Comparison of ENCODE assay signal across 9 cellular contexts in the genomic region with DNA sequence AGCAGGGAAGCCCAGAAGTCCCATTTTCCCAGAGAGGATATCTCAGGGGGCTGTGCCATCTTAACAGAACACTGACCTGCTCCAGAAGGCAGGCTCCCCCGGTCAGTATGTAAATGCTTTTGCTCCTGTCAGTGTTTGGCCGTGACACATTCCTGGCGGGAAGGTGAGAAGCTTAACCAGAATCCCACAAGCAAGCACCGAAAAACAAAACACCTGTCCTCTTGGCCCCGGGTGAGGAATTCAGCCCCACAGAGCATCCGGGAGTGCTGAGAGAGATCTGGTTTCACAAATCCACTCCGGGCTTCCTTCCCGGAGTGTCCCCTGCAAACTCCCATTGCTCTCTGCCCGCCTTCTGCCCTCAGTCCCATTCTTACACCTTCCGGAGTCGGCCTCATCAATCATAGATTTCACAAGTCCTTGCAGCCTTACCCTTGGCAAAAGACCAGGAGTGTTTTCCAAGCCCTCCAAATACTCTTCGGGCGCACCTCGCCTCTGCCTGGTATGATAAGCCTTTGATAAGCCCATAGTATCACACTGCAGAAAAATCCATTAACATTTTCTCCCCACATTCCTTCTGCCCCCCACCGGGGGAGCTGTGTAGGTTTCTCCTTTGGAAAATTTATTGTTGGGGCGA. TPM values are rescaled to one million over a fixed set of nuclear protein-coding genes. Genes with fewer than 3 reads are reported as not detected.
A peak's percentile ranks its signal among the peaks of the same experiment; 100 is the strongest.
DNase-seq lines count a peak whose midpoint lies in the region; ATAC-seq, FAIRE-seq and TF ChIP-seq lines count a peak whose summit lies in the region.
"Had no signal": no experiment of that assay in that cellular context is flagged by ENCODE, and none has a peak within 500 bp of the region (broad histone marks: within the 10 kb centered on the region; RNA-seq: fewer than 3 reads in every experiment).

No MANE protein-coding gene starts in this region.

- no peak overlapping the region for H3K4me3 Mint-ChIP-seq in activated T-cell treated with anti-CD3 and anti-CD28 coated beads, Interleukin-2, amount 50 U/mL, for 72 hours

- in situ Hi-C loops in GM12878 (cut with MboI) = no loop called here

- H3K4me1 Mint-ChIP-seq in activated T-cell treated with anti-CD3 and anti-CD28 coated beads, Interleukin-2, amount 50 U/mL, for 72 hours (ENCODE audit: low read depth) = peaks cover 53% of the 10 kb centered on the region

- CTCF ChIA-PET in GM12878 (lab: Yijun Ruan, JAX) = interaction anchor here (1.7 kb wide), 1 partner anchor 13 kb away, joined by 3 read pairs; no protein-coding TSS in a partner anchor

- no peak overlapping the region for H3K4me2 ChIP-seq in GM12878 (ENCODE audit: control insufficient read depth, insufficient read depth)

- ATAC-seq in activated T-cell treated with anti-CD3 and anti-CD28 coated beads, Interleukin-2, amount 50 U/mL, for 72 hours (replicated peaks in 1 of 2) = no peak
- no peak for ATAC-seq in GM12878
- peak; percentile 22 for ATAC-seq in lung (ENCODE audit: insufficient read depth, low FRiP score)
- ATAC-seq in HG02678 (IDR thresholded peaks at IDR 0.05; ENCODE audit: unreplicated experiment) = no peak

- H3K4me1 ChIP-seq in GM12878 (ENCODE audit: control insufficient read depth, insufficient read depth, low read length) (peaks cover 29% of the 10 kb centered on the region), lung (ENCODE audit: control insufficient read depth in 2 of 2, insufficient read depth in 2 of 2, low read length in 2 of 2) (peaks cover 0 to 18% of the 10 kb centered on the region in 2 donors), tibial nerve (peaks cover 0 to 73% (median 31%) of the 10 kb centered on the region in 4 donors)

- peaks cover 5% of the 10 kb centered on the region for H4K20me1 ChIP-seq in GM12878 (ENCODE audit: control insufficient read depth, insufficient read depth)

- SMC1A ChIA-PET in GM12878 (lab: Charles Lee; ENCODE audit: uncharacterized antibody, unreplicated experiment) = interaction anchor here (0.7 kb wide), 1 partner anchor 55 kb away, joined by 3 read pairs; a partner anchor contains a TSS

- DNase-seq in activated T-cell treated with anti-CD3 and anti-CD28 coated beads, Interleukin-2, amount 50 U/mL, for 72 hours = no peak
- DNase-seq in activated T-cell treated with anti-CD3 and anti-CD28 coated beads for 4 hours = no peak
- no peak for DNase-seq in GM12878 (ENCODE audit: low read depth, low spot score)
- DNase-seq in lung (ENCODE audit: low spot score) = peak; percentile 82
- DNase-seq in tibial nerve (ENCODE audit: low spot score in 2 of 2) = no peak
- DNase-seq in stimulated activated naive CD4-positive, alpha-beta T cell treated with Interleukin-2 at 50 U/mL for 16 hours (lab: John Stamatoyannopoulos, UW) = no peak
- DNase-seq in NCI-H1694 (lab: John Stamatoyannopoulos, UW) = no peak
- DNase-seq: stimulated activated CD8-positive, alpha-beta memory T cell treated with anti-CD3 and anti-CD28 coated beads, Interleukin-4, amount 100 ng/mL, for 48 hours had no signal

- POLR2A ChIA-PET in GM12878 (lab: Charles Lee) = interaction anchor here (0.6 to 0.8 kb wide), 2 partner anchors 11 to 59 kb away, joined by 3 read pairs; no protein-coding TSS in a partner anchor

- no peak overlapping the region for H3K27ac ChIP-seq in GM12878 (ENCODE audit: control insufficient read depth, insufficient read depth)
- peak overlapping the region in 1 of 2 donors; percentile 91 for H3K27ac ChIP-seq in lung (ENCODE audit: low read depth in 1 of 2, low read length in 1 of 2)
- peak overlapping the region; percentile 52 to 77 (median 65) for H3K27ac ChIP-seq in tibial nerve

- peaks cover 31% of the 10 kb centered on the region for H3K79me2 ChIP-seq in GM12878 (ENCODE audit: control insufficient read depth, insufficient read depth, low read length)

- 98% methylated on average over 14 of the region's 16 CpGs for WGBS in GM12878 (ENCODE audit: insufficient coverage, insufficient replicate concordance, low lambda C conversion rate, missing lambda C conversion rate)
- 39 to 67% methylated on average over 16 of the region's 16 CpGs for WGBS in lung, 2 donors
- 46 to 54% methylated on average over 16 of the region's 16 CpGs for WGBS in tibial nerve, 2 donors

- H3K4me3 ChIP-seq in GM12878 (no peak overlapping the region), lung (no peak overlapping the region), tibial nerve (no peak overlapping the region)

- BruUV-seq in GM12878 (replicated peaks; lab: Mats Ljungman, UMichigan) = no TSS peak

- no peaks in the 10 kb centered on the region for H3K9me3 Mint-ChIP-seq in activated T-cell treated with anti-CD3 and anti-CD28 coated beads, Interleukin-2, amount 50 U/mL, for 72 hours

- RAD21 ChIA-PET in GM12878 (lab: Charles Lee; ENCODE audit: unreplicated experiment) = no interaction called here

- no peak overlapping the region for H3K9ac ChIP-seq in GM12878 (ENCODE audit: control insufficient read depth, insufficient read depth, low read length)

- H3K27me3 Mint-ChIP-seq in activated T-cell treated with anti-CD3 and anti-CD28 coated beads, Interleukin-2, amount 50 U/mL, for 72 hours (ENCODE audit: low read depth) = no peaks in the 10 kb centered on the region

- peaks cover 53 to 68% of the 10 kb centered on the region in 2 experiments for H3K36me3 ChIP-seq in GM12878 (ENCODE audit: control insufficient read depth in 2 of 2, insufficient read depth in 2 of 2, low read length in 1 of 2)
- peaks cover 22 to 72% of the 10 kb centered on the region in 2 donors for H3K36me3 ChIP-seq in lung (ENCODE audit: control insufficient read depth in 2 of 2, insufficient read depth in 2 of 2, low read length in 2 of 2)
- peaks cover 16 to 100% (median 57%) of the 10 kb centered on the region in 3 donors for H3K36me3 ChIP-seq in tibial nerve

- peak in 2 of 3 experiments; percentile 15 to 28; a peak in 1 of 6 replicates for TF ChIP-seq CTCF in GM12878 (IDR thresholded peaks at IDR 0.05 in 2 of 3, conservative IDR thresholded peaks at IDR 0.05 in 1 of 3; ENCODE audit: control insufficient read depth in 2 of 3, extremely low read depth in 1 of 3, insufficient read depth in 1 of 3, low read depth in 3 of 3, low read length in 3 of 3)
- no peak for TF ChIP-seq CTCF in lung (IDR thresholded peaks at IDR 0.05; ENCODE audit: control extremely low read depth, extremely low read depth)
- no peak for TF ChIP-seq CTCF in tibial nerve (IDR thresholded peaks at IDR 0.05)

- FAIRE-seq in GM12878 (lab: Jason Lieb, UNC) = no peak

- no peaks in the 10 kb centered on the region for H3K27me3 ChIP-seq in GM12878 (replicated peaks in 1 of 2; ENCODE audit: control insufficient read depth in 2 of 2, insufficient read depth in 2 of 2, low read length in 1 of 2)
- H3K27me3 ChIP-seq in lung (ENCODE audit: control insufficient read depth, insufficient read depth) = no peaks in the 10 kb centered on the region
- no peaks in the 10 kb centered on the region for H3K27me3 ChIP-seq in tibial nerve

- H3K27ac Mint-ChIP-seq in activated T-cell treated with anti-CD3 and anti-CD28 coated beads, Interleukin-2, amount 50 U/mL, for 72 hours = peak overlapping the region; percentile 70

- intact Hi-C loops in GM12878 (cut with micrococcal nuclease; ENCODE audit: unreplicated experiment) = no loop called here

- no peak for TF ChIP-seq RAD21 in GM12878 (IDR thresholded peaks at IDR 0.05; ENCODE audit: insufficient read depth, low read depth, low read length)

- H2AFZ ChIP-seq in GM12878 (ENCODE audit: control insufficient read depth, low read depth, low read length) = no peak overlapping the region

- TF ChIP-seq EP300 in GM12878 (IDR thresholded peaks at IDR 0.05; ENCODE audit: borderline replicate concordance in 1 of 2, control insufficient read depth in 1 of 2, low read depth in 2 of 2, low read length in 2 of 2) (no peak), tibial nerve (IDR thresholded peaks at IDR 0.05) (peak in 1 of 2 donors; percentile 40)

- H3K9me3 ChIP-seq in GM12878 (replicated peaks; ENCODE audit: control insufficient read depth, insufficient read depth, low read length) = no peaks in the 10 kb centered on the region
- no peaks in the 10 kb centered on the region for H3K9me3 ChIP-seq in lung (ENCODE audit: control insufficient read depth in 2 of 2, insufficient read depth in 1 of 2, low read length in 1 of 2)
- H3K9me3 ChIP-seq in tibial nerve = no peaks in the 10 kb centered on the region

- H3K36me3 Mint-ChIP-seq in activated T-cell treated with anti-CD3 and anti-CD28 coated beads, Interleukin-2, amount 50 U/mL, for 72 hours (ENCODE audit: insufficient read depth in 2 of 2) = peaks cover 34 to 59% of the 10 kb centered on the region in 2 donors

- no peak; the same call in 1 of the 2 replicates for TF ChIP-seq POLR2A in GM12878 (IDR thresholded peaks at IDR 0.05; ENCODE audit: low read depth, low read length)
- TF ChIP-seq POLR2A in tibial nerve (IDR thresholded peaks at IDR 0.05) = no peak

RNA-seq across cellular contexts. Expression of a gene that starts 12.2 kb away (rescaled TPM):
- 100 to 1,000 TPM; 427 to 456 TPM for total RNA-seq in activated T-cell treated with anti-CD3 and anti-CD28 coated beads, Interleukin-2, amount 50 U/mL, for 72 hours
- 161 and 178 TPM in 2 replicates for total RNA-seq in GM12878 (2013; cell fraction: nucleolus; rRNA removed)
- 413 and 473 TPM in 2 replicates for total RNA-seq in GM12878 (2014; rRNA removed)
- 513 and 542 TPM in 2 replicates for total RNA-seq in GM12878 (2014; rRNA removed; fragmentation: Illumina TruSeq; extraction: Trizol)
- total RNA-seq in GM12878 (2021) = 338 and 361 TPM in 2 replicates
- 212 TPM for polyA plus RNA-seq in GM12878 (2011; ENCODE audit: low read depth)
- 387 and 534 TPM in 2 replicates for polyA plus RNA-seq in GM12878 (2011; rRNA removed)
- polyA plus RNA-seq in GM12878 (2011; cell fraction: cytosol; rRNA removed) = 210 and 246 TPM in 2 replicates
- polyA plus RNA-seq in GM12878 (2011; cell fraction: nucleus; rRNA removed) = 84.6 and 156 TPM in 2 replicates
- 261 and 281 TPM in 2 replicates for polyA plus RNA-seq in GM12878 (2012)
- polyA plus RNA-seq in GM12878 (2014; fragmentation: Illumina TruSeq; extraction: Trizol) = 620 and 767 TPM in 2 replicates
- polyA plus RNA-seq in GM12878 (2014; fragmentation: Nextera tagmentation; extraction: Ambion mirVana) = 100 to 1,000 TPM; 183 to 194 TPM
- polyA plus RNA-seq in GM12878 (2014; rRNA removed) = 387 and 401 TPM in 2 replicates
- 100 to 1,000 TPM; 469 to 473 TPM for polyA plus RNA-seq in GM12878 (2016; fragmentation: Nextera tagmentation; extraction: Ambion mirVana)
- polyA minus RNA-seq in GM12878 (2011; rRNA and poly(A)+ RNA removed) = 142 and 153 TPM in 2 replicates
- polyA minus RNA-seq in GM12878 (2011; cell fraction: cytosol; rRNA and poly(A)+ RNA removed) = 99.6 and 122 TPM in 2 replicates
- 45.9 and 97.4 TPM in 2 replicates for polyA minus RNA-seq in GM12878 (2011; cell fraction: nucleus; rRNA and poly(A)+ RNA removed)
- 100 to 1,000 TPM; 382 to 385 TPM for total RNA-seq in lung
- 100 to 1,000 TPM; 274 to 438 TPM for polyA plus RNA-seq in lung
- 100 to 1,000 TPM; 471 to 530 (median 493) TPM for total RNA-seq in tibial nerve

RNA-seq across cellular contexts. Expression of a gene that starts 23.2 kb away (rescaled TPM):
- total RNA-seq in activated T-cell treated with anti-CD3 and anti-CD28 coated beads, Interleukin-2, amount 50 U/mL, for 72 hours = 10 to 100 TPM; 95.9 to 99.2 TPM
- 85.8 and 91.6 TPM in 2 replicates for total RNA-seq in GM12878 (2013; cell fraction: nucleolus; rRNA removed)
- total RNA-seq in GM12878 (2014; rRNA removed) (94.2 and 104 TPM in 2 replicates), GM12878 (2014; rRNA removed; fragmentation: Illumina TruSeq; extraction: Trizol) (233 and 239 TPM in 2 replicates), GM12878 (2021) (162 and 181 TPM in 2 replicates), lung (10 to 100 TPM; 69.3 to 71.4 TPM), tibial nerve (10 to 100 TPM; 27.3 to 42.9 (median 36.3) TPM)
- polyA plus RNA-seq in GM12878 (2011; ENCODE audit: low read depth) = 29.0 TPM
- polyA plus RNA-seq in GM12878 (2011; rRNA removed) (177 and 189 TPM in 2 replicates), GM12878 (2014; fragmentation: Illumina TruSeq; extraction: Trizol) (138 and 168 TPM in 2 replicates), GM12878 (2014; fragmentation: Nextera tagmentation; extraction: Ambion mirVana) (10 to 100 TPM; 23.9 to 39.1 TPM), GM12878 (2014; rRNA removed) (204 and 226 TPM in 2 replicates), GM12878 (2016; fragmentation: Nextera tagmentation; extraction: Ambion mirVana) (100 to 1,000 TPM; 308 to 314 TPM), lung (10 to 100 TPM; 32.2 to 51.4 TPM)
- 137 and 184 TPM in 2 replicates for polyA plus RNA-seq in GM12878 (2011; cell fraction: cytosol; rRNA removed)
- polyA plus RNA-seq in GM12878 (2011; cell fraction: nucleus; rRNA removed) = 94.2 and 96.1 TPM in 2 replicates
- polyA plus RNA-seq in GM12878 (2012) = 75.4 and 124 TPM in 2 replicates
- polyA minus RNA-seq in GM12878 (2011; rRNA and poly(A)+ RNA removed) = 303 and 377 TPM in 2 replicates
- 89.7 and 135 TPM in 2 replicates for polyA minus RNA-seq in GM12878 (2011; cell fraction: cytosol; rRNA and poly(A)+ RNA removed)
- 71.4 and 108 TPM in 2 replicates for polyA minus RNA-seq in GM12878 (2011; cell fraction: nucleus; rRNA and poly(A)+ RNA removed)

RNA-seq across cellular contexts. Expression of a gene that starts 55.0 kb away (rescaled TPM):
- 10 to 100 TPM; 29.9 to 37.2 TPM for total RNA-seq in activated T-cell treated with anti-CD3 and anti-CD28 coated beads, Interleukin-2, amount 50 U/mL, for 72 hours
- total RNA-seq in GM12878 (2013; cell fraction: nucleolus; rRNA removed) = 70.0 and 81.1 TPM in 2 replicates
- 118 and 121 TPM in 2 replicates for total RNA-seq in GM12878 (2014; rRNA removed)
- total RNA-seq in GM12878 (2014; rRNA removed; fragmentation: Illumina TruSeq; extraction: Trizol) = 88.4 and 92.6 TPM in 2 replicates
- 81.7 and 87.8 TPM in 2 replicates for total RNA-seq in GM12878 (2021)
- polyA plus RNA-seq in GM12878 (2011; ENCODE audit: low read depth) = 60.0 TPM
- 63.2 and 88.2 TPM in 2 replicates for polyA plus RNA-seq in GM12878 (2011; rRNA removed)
- polyA plus RNA-seq in GM12878 (2011; cell fraction: cytosol; rRNA removed) = 126 and 139 TPM in 2 replicates
- 119 and 132 TPM in 2 replicates for polyA plus RNA-seq in GM12878 (2011; cell fraction: nucleus; rRNA removed)
- polyA plus RNA-seq in GM12878 (2012) = 84.2 and 96.9 TPM in 2 replicates
- 64.8 and 105 TPM in 2 replicates for polyA plus RNA-seq in GM12878 (2014; fragmentation: Illumina TruSeq; extraction: Trizol)
- 10 to 100 TPM; 22.0 to 27.2 TPM for polyA plus RNA-seq in GM12878 (2014; fragmentation: Nextera tagmentation; extraction: Ambion mirVana)
- polyA plus RNA-seq in GM12878 (2014; rRNA removed) = 141 and 145 TPM in 2 replicates
- polyA plus RNA-seq in GM12878 (2016; fragmentation: Nextera tagmentation; extraction: Ambion mirVana) = 10 to 100 TPM; 82.0 to 90.3 TPM
- 31.7 and 67.1 TPM in 2 replicates for polyA minus RNA-seq in GM12878 (2011; rRNA and poly(A)+ RNA removed)
- 19.8 and 25.6 TPM in 2 replicates for polyA minus RNA-seq in GM12878 (2011; cell fraction: cytosol; rRNA and poly(A)+ RNA removed)
- 19.5 and 39.2 TPM in 2 replicates for polyA minus RNA-seq in GM12878 (2011; cell fraction: nucleus; rRNA and poly(A)+ RNA removed)
- total RNA-seq in lung = 1 to 10 TPM; 5.5 to 6.1 TPM
- polyA plus RNA-seq in lung = 1 to 10 TPM; 6.6 to 9.3 TPM
- total RNA-seq in tibial nerve = under 1 TPM in 1 of 4 donors, not detected in 3; 0.22 TPM

Comparison
In these comparisons a context has a peak if more than half of its experiments do, and no peak if none do; other contexts are left out.
1. CTCF ChIP-seq: peak in GM12878 (2 of 3); none in lung (single experiment) and tibial nerve (0 of 5).
2. RNA of a gene that starts 55.0 kb away (total RNA-seq): 70.0 to 121 TPM in GM12878, 29.9 to 37.2 TPM in activated T-cell treated with anti-CD3 and anti-CD28 coated beads, Interleukin-2, amount 50 U/mL, for 72 hours and 5.5 to 6.1 TPM in lung; 0.22 TPM in tibial nerve; every median in the first group is over 4 times any median in the second.